In genomic region chr6:163306000-163306399, GRCh38 we compare ENCODE assay signal across 6 cellular contexts.
"Had no signal": no experiment of that assay in that cellular context is flagged by ENCODE, and none has a peak within 500 bp of the region (broad histone marks: within the 10 kb centered on the region; RNA-seq: fewer than 3 reads in every experiment).

No MANE protein-coding gene starts in this region.

- H3K27ac ChIP-seq: HL-60 had no signal

- H3K27ac Mint-ChIP-seq: IgD-negative memory B cell had no signal

- H3K36me3 Mint-ChIP-seq: IgD-negative memory B cell had no signal

- DNase-seq: IMR-90, KBM-7 had no signal

- H3K4me3 ChIP-seq: K562 had no signal

- ATAC-seq: HepG2, K562 had no signal
